ENCODE assay signal across 1 cellular context in genomic region chr11:126391286-126391954, GRCh38.
TF ChIP-seq lines count a peak whose summit lies in the region.

No MANE protein-coding gene starts in this region.

TF ChIP-seq in HepG2, 621 proteins besides CTCF, POLR2A, EP300 and RAD21 (continued from another document):
- TF ChIP-seq GABPA (IDR thresholded peaks at IDR 0.05; ENCODE audit: low read depth, low read length) (no peak), GABPA (CRISPR knock-in tag; IDR thresholded peaks at IDR 0.05; ENCODE audit: low read depth) (no peak), IKZF1 (IDR thresholded peaks at IDR 0.05) (no peak), ERF (CRISPR knock-in tag; IDR thresholded peaks at IDR 0.05) (no peak), ZNF781 (CRISPR knock-in tag; IDR thresholded peaks at IDR 0.05; ENCODE audit: borderline replicate concordance, not compliant biosample characterization) (no peak), ZNF275 (CRISPR knock-in tag; IDR thresholded peaks at IDR 0.05; ENCODE audit: borderline replicate concordance) (no peak), GZF1 (CRISPR knock-in tag; IDR thresholded peaks at IDR 0.05) (no peak), ARID4A (CRISPR knock-in tag; IDR thresholded peaks at IDR 0.05; ENCODE audit: borderline replicate concordance) (no peak), ARID5B (CRISPR knock-in tag; IDR thresholded peaks at IDR 0.05) (no peak), ZNF775 (CRISPR knock-in tag; IDR thresholded peaks at IDR 0.05; ENCODE audit: borderline replicate concordance) (no peak), ZNF83 (CRISPR knock-in tag; IDR thresholded peaks at IDR 0.05; ENCODE audit: borderline replicate concordance) (no peak), BHLHE40 (IDR thresholded peaks at IDR 0.05; ENCODE audit: low read length) (no peak), ZNF256 (CRISPR knock-in tag; conservative IDR thresholded peaks at IDR 0.05) (no peak), SPEN (CRISPR knock-in tag; IDR thresholded peaks at IDR 0.05; ENCODE audit: low read depth) (no peak), ZNF138 (CRISPR knock-in tag; IDR thresholded peaks at IDR 0.05; ENCODE audit: low read depth) (no peak)
